In genomic region chr1:150010388-150011115, GRCh38 we compare ENCODE assay signal across 8 cellular contexts. TPM values are rescaled to one million over a fixed set of nuclear protein-coding genes. Genes with fewer than 3 reads are reported as not detected.
A peak's percentile ranks its signal among the peaks of the same experiment; 100 is the strongest.
DNase-seq lines count a peak whose midpoint lies in the region; TF ChIP-seq lines count a peak whose summit lies in the region.

TSS of gene OTUD7B (minus strand) at chr1:150010726. CDS start at chr1:149977510, 33,216 bp downstream.

- H3K4me1 Mint-ChIP-seq in activated naive CD8-positive, alpha-beta T cell (ENCODE audit: low read depth), result peaks cover 39% of the 10 kb centered on the region
- peaks cover 4% of the 10 kb centered on the region for H3K4me1 Mint-ChIP-seq in glutamatergic neuron (ENCODE audit: low read depth, unreplicated experiment)

- no peaks in the 10 kb centered on the region for H3K36me3 ChIP-seq in H7 (replicated peaks; ENCODE audit: control insufficient read depth, insufficient read depth, low read length)
- H3K36me3 ChIP-seq in MM.1S (replicated peaks; ENCODE audit: insufficient read depth, low read length), result no peaks in the 10 kb centered on the region
- H3K36me3 ChIP-seq in SK-N-SH (replicated peaks in 1 of 2; ENCODE audit: control insufficient read depth in 1 of 2, insufficient read depth in 2 of 2, low read length in 1 of 2), result peaks cover 7 to 8% of the 10 kb centered on the region in 2 experiments
- peaks cover 8% of the 10 kb centered on the region for H3K36me3 ChIP-seq in osteoblast (ENCODE audit: insufficient read depth, low read length)

- no peaks in the 10 kb centered on the region for H3K9me2 ChIP-seq in MM.1S (replicated peaks; ENCODE audit: insufficient read depth, low read length)
- H3K9me2 ChIP-seq in SK-N-SH, result no peaks in the 10 kb centered on the region

- 8% methylated on average over 7 of the region's 59 CpGs for WGBS in SK-N-SH (ENCODE audit: low lambda C conversion rate)

- H3K9me3 Mint-ChIP-seq in activated naive CD8-positive, alpha-beta T cell (ENCODE audit: low read depth), result no peaks in the 10 kb centered on the region
- H3K9me3 Mint-ChIP-seq in glutamatergic neuron (ENCODE audit: unreplicated experiment), result peaks cover 8% of the 10 kb centered on the region

- H3K79me2 ChIP-seq in MM.1S (ENCODE audit: low read length) (peaks cover 44% of the 10 kb centered on the region), SK-N-SH (ENCODE audit: insufficient read depth) (peaks cover 46% of the 10 kb centered on the region), osteoblast (ENCODE audit: insufficient read depth, low read length) (peaks cover 45% of the 10 kb centered on the region)

- CTCF ChIA-PET in SK-N-SH (lab: Yijun Ruan, JAX), result interaction anchor here (0.7 to 3.8 kb wide), 9 partner anchors 9 to 167 kb away, joined by 3 to 15 read pairs (median 4); partner anchors contain the start of gene VPS45

- no peaks in the 10 kb centered on the region for H3K27me3 Mint-ChIP-seq in activated naive CD8-positive, alpha-beta T cell
- H3K27me3 Mint-ChIP-seq in glutamatergic neuron (ENCODE audit: unreplicated experiment), result peaks cover 9% of the 10 kb centered on the region

- H3K4me2 ChIP-seq in MM.1S (ENCODE audit: low read depth, low read length), result peak within 1 kb of the TSS; percentile 89
- H3K4me2 ChIP-seq in SK-N-SH, result peak within 1 kb of the TSS; percentile 92
- H3K4me2 ChIP-seq in osteoblast (ENCODE audit: insufficient read depth, low read length), result peak within 1 kb of the TSS; percentile 93

- TF ChIP-seq CTCF in MM.1S (IDR thresholded peaks at IDR 0.05; ENCODE audit: low read length) (no peak), SK-N-SH (IDR thresholded peaks at IDR 0.05) (no peak; the same call in 1 of the 2 replicates), glutamatergic neuron (IDR thresholded peaks at IDR 0.05; ENCODE audit: partially characterized antibody, unreplicated experiment) (no peak), osteoblast (IDR thresholded peaks at IDR 0.05; ENCODE audit: extremely low read depth, low read depth, low read length) (no peak)

- TF ChIP-seq RAD21 in SK-N-SH (IDR thresholded peaks at IDR 0.05; ENCODE audit: low read length), result 0 out of 2 replicates have a peak, but pooled peaks have one; percentile 8

- H3K36me3 Mint-ChIP-seq in activated naive CD8-positive, alpha-beta T cell, result peaks cover 10% of the 10 kb centered on the region
- no peaks in the 10 kb centered on the region for H3K36me3 Mint-ChIP-seq in glutamatergic neuron (ENCODE audit: unreplicated experiment)

- H3K27ac ChIP-seq in MM.1S (ENCODE audit: low read length) (peak within 1 kb of the TSS; percentile 48; the same call in 1 of the 2 replicates), SK-N-SH (ENCODE audit: low read depth in 2 of 2, low read length in 1 of 2) (peak within 1 kb of the TSS; percentile 93 to 98), osteoblast (ENCODE audit: low read depth, low read length) (peak within 1 kb of the TSS; percentile 99), temporal lobe (ENCODE audit: low read depth, low read length) (peak within 1 kb of the TSS; percentile 99)

- peak; percentile 29 to 74; a peak in 2 of 4 replicates for TF ChIP-seq EP300 in SK-N-SH (IDR thresholded peaks at IDR 0.05; ENCODE audit: borderline replicate concordance in 1 of 2, low read depth in 1 of 2, low read length in 1 of 2)

- no peaks in the 10 kb centered on the region for H4K20me1 ChIP-seq in MM.1S (ENCODE audit: insufficient read depth, low read length)
- peaks cover 28% of the 10 kb centered on the region for H4K20me1 ChIP-seq in SK-N-SH (ENCODE audit: insufficient read depth)
- peaks cover 27% of the 10 kb centered on the region for H4K20me1 ChIP-seq in osteoblast (ENCODE audit: insufficient read depth, low read length)

- H3K4me3 Mint-ChIP-seq in activated naive CD8-positive, alpha-beta T cell, result peak within 1 kb of the TSS; percentile 91
- peak within 1 kb of the TSS; percentile 99 for H3K4me3 Mint-ChIP-seq in glutamatergic neuron (ENCODE audit: unreplicated experiment)

- peak within 1 kb of the TSS; percentile 80 for H3K9ac ChIP-seq in MM.1S (ENCODE audit: low read length)
- peak within 1 kb of the TSS; percentile 99 for H3K9ac ChIP-seq in SK-N-SH

- POLR2A ChIA-PET in SK-N-SH (lab: Yijun Ruan, JAX), result interaction anchor here (0.6 to 2.9 kb wide), 5 partner anchors 12 to 290 kb away, joined by 3 to 16 read pairs (median 4); partner anchors contain the start of gene VPS45

- H3K27me3 ChIP-seq in H7 (ENCODE audit: control insufficient read depth, insufficient read depth, low read length), result no peaks in the 10 kb centered on the region
- H3K27me3 ChIP-seq in MM.1S (replicated peaks; ENCODE audit: insufficient read depth, low read length), result no peaks in the 10 kb centered on the region
- H3K27me3 ChIP-seq in SK-N-SH (ENCODE audit: insufficient read depth), result no peaks in the 10 kb centered on the region
- no peaks in the 10 kb centered on the region for H3K27me3 ChIP-seq in osteoblast (ENCODE audit: insufficient read depth, low read length)

- peaks cover 14% of the 10 kb centered on the region for H3K4me1 ChIP-seq in MM.1S (ENCODE audit: low read length)
- peaks cover 19 to 25% of the 10 kb centered on the region in 2 experiments; a peak in 3 of 4 replicates for H3K4me1 ChIP-seq in SK-N-SH (ENCODE audit: control insufficient read depth in 1 of 2, insufficient read depth in 2 of 2, low read depth in 1 of 2, low read length in 1 of 2)
- peaks cover 44% of the 10 kb centered on the region for H3K4me1 ChIP-seq in osteoblast (ENCODE audit: insufficient read depth, low read length)

- H3K9me3 ChIP-seq in MM.1S (replicated peaks; ENCODE audit: insufficient read depth, low read length) (no peaks in the 10 kb centered on the region), SK-N-SH (no peaks in the 10 kb centered on the region), osteoblast (ENCODE audit: low read depth, low read length) (no peaks in the 10 kb centered on the region)

- peak within 1 kb of the TSS; percentile 98 for H2AFZ ChIP-seq in MM.1S (ENCODE audit: low read length)
- H2AFZ ChIP-seq in SK-N-SH (ENCODE audit: low read depth), result peak within 1 kb of the TSS; percentile 99
- peak within 1 kb of the TSS; percentile 92 for H2AFZ ChIP-seq in osteoblast (ENCODE audit: low read length)

- DNase-seq in ELR (ENCODE audit: low read depth) (peak; percentile 92), H7 (peak; percentile 94), MM.1S (peak; percentile 90), SK-N-SH (peak; percentile 94), glutamatergic neuron (peak; percentile 92), osteoblast (ENCODE audit: insufficient read length, low spot score, missing footprints) (peak; percentile 93)

- peak within 1 kb of the TSS; percentile 95 for H3K4me3 ChIP-seq in H7 (ENCODE audit: insufficient read depth, low read depth, low read length)
- H3K4me3 ChIP-seq in MM.1S (ENCODE audit: low read length), result peak within 1 kb of the TSS; percentile 95
- H3K4me3 ChIP-seq in SK-N-SH (ENCODE audit: low read depth in 2 of 2, low read length in 1 of 2), result peak within 1 kb of the TSS; percentile 78 to 100
- H3K4me3 ChIP-seq in osteoblast (ENCODE audit: insufficient read depth, low read length), result peak within 1 kb of the TSS; percentile 92

- H3K27ac Mint-ChIP-seq in activated naive CD8-positive, alpha-beta T cell, result peak within 1 kb of the TSS; percentile 95
- H3K27ac Mint-ChIP-seq in glutamatergic neuron (ENCODE audit: unreplicated experiment), result peak within 1 kb of the TSS; percentile 91

- H3F3A ChIP-seq in MM.1S (ENCODE audit: insufficient read depth, low read length) (peaks cover 5% of the 10 kb centered on the region; the same call in 1 of the 2 replicates), SK-N-SH (replicated peaks; ENCODE audit: insufficient read depth) (peaks cover 16% of the 10 kb centered on the region)

TF ChIP-seq in SK-N-SH, 30 proteins besides CTCF, POLR2A, EP300 and RAD21 (continues in another document):
- TF ChIP-seq MXI1 (IDR thresholded peaks at IDR 0.05; ENCODE audit: low read depth, low read length), result peak; percentile 66
- TF ChIP-seq, protein P1, sequence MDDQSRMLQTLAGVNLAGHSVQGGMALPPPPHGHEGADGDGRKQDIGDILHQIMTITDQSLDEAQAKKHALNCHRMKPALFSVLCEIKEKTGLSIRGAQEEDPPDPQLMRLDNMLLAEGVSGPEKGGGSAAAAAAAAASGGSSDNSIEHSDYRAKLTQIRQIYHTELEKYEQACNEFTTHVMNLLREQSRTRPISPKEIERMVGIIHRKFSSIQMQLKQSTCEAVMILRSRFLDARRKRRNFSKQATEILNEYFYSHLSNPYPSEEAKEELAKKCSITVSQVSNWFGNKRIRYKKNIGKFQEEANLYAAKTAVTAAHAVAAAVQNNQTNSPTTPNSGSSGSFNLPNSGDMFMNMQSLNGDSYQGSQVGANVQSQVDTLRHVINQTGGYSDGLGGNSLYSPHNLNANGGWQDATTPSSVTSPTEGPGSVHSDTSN (IDR thresholded peaks at IDR 0.05), result peak; percentile 26
- no peak for TF ChIP-seq GATA2 (CRISPR knock-in tag; IDR thresholded peaks at IDR 0.05)
- TF ChIP-seq SMC3 (IDR thresholded peaks at IDR 0.05; ENCODE audit: low read depth, low read length), result 0 out of 2 replicates have a peak, but pooled peaks have one; percentile 19
- peak; percentile 91; the same call in 1 of the 2 replicates for TF ChIP-seq SIN3A (IDR thresholded peaks at IDR 0.05; ENCODE audit: borderline replicate concordance, low read depth, low read length)
- TF ChIP-seq RCOR1 (IDR thresholded peaks at IDR 0.05; ENCODE audit: low read length), result peak; percentile 29; the same call in 1 of the 2 replicates
- TF ChIP-seq NRF1 (IDR thresholded peaks at IDR 0.05; ENCODE audit: low read depth, low read length), result no peak
- TF ChIP-seq ELF1 (IDR thresholded peaks at IDR 0.05), result peak; percentile 65; the same call in 1 of the 2 replicates
- peak; percentile 96 for TF ChIP-seq TAF1 (IDR thresholded peaks at IDR 0.05; ENCODE audit: borderline replicate concordance, low read depth, low read length)
- TF ChIP-seq TCF12 (IDR thresholded peaks at IDR 0.05), result peak; percentile 37; the same call in 1 of the 2 replicates
- TF ChIP-seq, protein P2, sequence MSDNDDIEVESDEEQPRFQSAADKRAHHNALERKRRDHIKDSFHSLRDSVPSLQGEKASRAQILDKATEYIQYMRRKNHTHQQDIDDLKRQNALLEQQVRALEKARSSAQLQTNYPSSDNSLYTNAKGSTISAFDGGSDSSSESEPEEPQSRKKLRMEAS (IDR thresholded peaks at IDR 0.05; ENCODE audit: low read depth), result peak; percentile 64
- 0 out of 2 replicates have a peak, but pooled peaks have one; percentile 45 for TF ChIP-seq YY1 (IDR thresholded peaks at IDR 0.05; ENCODE audit: low read depth)
- TF ChIP-seq FOXM1 (IDR thresholded peaks at IDR 0.05; ENCODE audit: low read depth), result no peak
- TF ChIP-seq POLR2AphosphoS5 (IDR thresholded peaks at IDR 0.05; ENCODE audit: low read depth, low read length), result peak; percentile 81; the same call in 1 of the 2 replicates

RNA-seq across cellular contexts. Expression of gene OTUD7B, which starts in this region (rescaled TPM):
- total RNA-seq in H7 (2014; rRNA removed; shearing (Covaris generic)), result 17.4 and 19.3 TPM in 2 replicates
- 4.2 and 5.8 TPM in 2 replicates for polyA plus RNA-seq in SK-N-SH (2012; rRNA removed)
- 3.4 and 3.8 TPM in 2 replicates for polyA plus RNA-seq in SK-N-SH (2012; cell fraction: cytosol; rRNA removed)
- polyA plus RNA-seq in SK-N-SH (2012; cell fraction: nucleus; rRNA removed), result 5.3 and 6.1 TPM in 2 replicates
- total RNA-seq in glutamatergic neuron (ENCODE audit: unreplicated experiment) (15.4 TPM), osteoblast (18.3 and 18.5 TPM in 2 replicates), temporal lobe (4.4 TPM)

Comparison
In these comparisons a context has a peak if more than half of its experiments do, and no peak if none do; other contexts are left out.
1. Peak in every context shown above with its lines: DNase-seq, H3K4me3 ChIP-seq and H3K27ac ChIP-seq.
2. H3K27ac ChIP-seq: peak in every context shown above with its lines; median percentile 99 in osteoblast; 99 in temporal lobe; 96 in SK-N-SH; 48 in MM.1S.